In the genomic region with DNA sequence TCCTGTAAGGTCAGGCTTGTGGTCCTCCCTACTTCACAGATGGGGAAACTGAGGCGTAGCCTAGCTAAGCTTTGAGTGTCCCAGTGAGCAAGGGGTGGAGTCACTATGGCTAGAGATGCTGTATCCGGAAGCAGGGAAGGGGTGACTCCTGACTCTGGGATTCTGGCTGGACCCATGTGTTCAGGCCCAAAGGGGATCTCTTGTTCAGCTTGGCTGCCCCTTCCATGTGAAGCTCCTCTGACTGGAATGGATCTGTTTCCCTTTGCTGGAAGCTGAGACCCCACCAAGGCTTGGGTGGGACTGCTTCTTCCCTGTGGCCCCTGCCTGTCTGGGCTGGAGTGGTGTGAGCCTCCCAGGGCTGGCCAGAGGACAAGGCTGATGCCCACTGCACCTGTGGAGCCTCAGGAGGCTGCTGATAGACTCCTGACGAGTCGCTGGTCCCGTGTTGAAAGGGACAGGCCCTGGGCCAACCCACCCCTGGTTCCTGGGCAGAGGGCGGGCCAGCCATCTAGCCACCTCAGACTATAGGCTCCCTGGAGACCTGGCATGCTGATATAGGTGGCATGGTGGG, we compare ENCODE assay signal across 8 cellular contexts. TPM values are rescaled to one million over a fixed set of nuclear protein-coding genes. Genes with fewer than 3 reads are reported as not detected.
DNase-seq lines count a peak whose midpoint lies in the region; ATAC-seq, FAIRE-seq and TF ChIP-seq lines count a peak whose summit lies in the region.

No MANE protein-coding gene starts in this region.

- H3K4me3 Mint-ChIP-seq in stimulated activated naive CD8-positive, alpha-beta T cell treated with anti-CD3 and anti-CD28 coated beads, Interleukin-15, Interleukin-2, amounts not matched to agents 100 ng/mL and 50 ng/mL, for 24 hours: peak overlapping the region; percentile 93
- H3K4me3 Mint-ChIP-seq in mesothelial cell of epicardium: peak overlapping the region; percentile 79

- peak overlapping the region; percentile 81 for H3K27ac Mint-ChIP-seq in stimulated activated naive CD8-positive, alpha-beta T cell treated with anti-CD3 and anti-CD28 coated beads, Interleukin-15, Interleukin-2, amounts not matched to agents 100 ng/mL and 50 ng/mL, for 24 hours
- no peak overlapping the region for H3K27ac Mint-ChIP-seq in mesothelial cell of epicardium

- no peaks in the 10 kb centered on the region for H3K9me3 Mint-ChIP-seq in stimulated activated naive CD8-positive, alpha-beta T cell treated with anti-CD3 and anti-CD28 coated beads, Interleukin-15, Interleukin-2, amounts not matched to agents 100 ng/mL and 50 ng/mL, for 24 hours
- H3K9me3 Mint-ChIP-seq in mesothelial cell of epicardium: no peaks in the 10 kb centered on the region

- peaks cover 33% of the 10 kb centered on the region for H3K36me3 Mint-ChIP-seq in stimulated activated naive CD8-positive, alpha-beta T cell treated with anti-CD3 and anti-CD28 coated beads, Interleukin-15, Interleukin-2, amounts not matched to agents 100 ng/mL and 50 ng/mL, for 24 hours (ENCODE audit: low read depth)
- peaks cover 8% of the 10 kb centered on the region for H3K36me3 Mint-ChIP-seq in mesothelial cell of epicardium

- TF ChIP-seq CTCF in bronchial epithelial cell (IDR thresholded peaks at IDR 0.05; ENCODE audit: insufficient read depth, low read length, severe bottlenecking) (no peak), mesothelial cell of epicardium (IDR thresholded peaks at IDR 0.05; ENCODE audit: unreplicated experiment) (no peak)

- no peaks in the 10 kb centered on the region for H3K27me3 ChIP-seq in bronchial epithelial cell (ENCODE audit: control insufficient read depth, insufficient read depth, low read length)

- no peaks in the 10 kb centered on the region for H3K27me3 Mint-ChIP-seq in stimulated activated naive CD8-positive, alpha-beta T cell treated with anti-CD3 and anti-CD28 coated beads, Interleukin-15, Interleukin-2, amounts not matched to agents 100 ng/mL and 50 ng/mL, for 24 hours
- H3K27me3 Mint-ChIP-seq in mesothelial cell of epicardium (ENCODE audit: low read depth): peaks cover 3% of the 10 kb centered on the region

- ATAC-seq in stimulated activated naive CD8-positive, alpha-beta T cell treated with anti-CD3 and anti-CD28 coated beads, Interleukin-15, Interleukin-2, amounts not matched to agents 100 U/mL and 50 U/mL, for 24 hours: no peak
- no peak for ATAC-seq in GM18907 (IDR thresholded peaks at IDR 0.05; ENCODE audit: unreplicated experiment)
- no peak for ATAC-seq in HG02852 (IDR thresholded peaks at IDR 0.05; ENCODE audit: unreplicated experiment)

- H3K36me3 ChIP-seq in bronchial epithelial cell (ENCODE audit: control insufficient read depth, insufficient read depth, low read length): no peaks in the 10 kb centered on the region

- DNase-seq in stimulated activated naive CD8-positive, alpha-beta T cell treated with anti-CD3 and anti-CD28 coated beads, Interleukin-15, Interleukin-2, amounts not matched to agents 100 U/mL and 50 U/mL, for 24 hours: no peak
- DNase-seq in bronchial epithelial cell (ENCODE audit: low read depth): no peak
- no peak for DNase-seq in mesothelial cell of epicardium (ENCODE audit: low spot score in 2 of 2, unreplicated experiment in 2 of 2)
- no peak for DNase-seq in NCI-H146 treated with DMSO at 0.1 percent for 48 hours (lab: John Stamatoyannopoulos, UW; ENCODE audit: unreplicated experiment)
- no peak for DNase-seq in GM12891 (ENCODE audit: insufficient read length, low spot score)

- peaks cover 75% of the 10 kb centered on the region for H3K4me1 Mint-ChIP-seq in stimulated activated naive CD8-positive, alpha-beta T cell treated with anti-CD3 and anti-CD28 coated beads, Interleukin-15, Interleukin-2, amounts not matched to agents 100 ng/mL and 50 ng/mL, for 24 hours (ENCODE audit: low read depth)
- H3K4me1 Mint-ChIP-seq in mesothelial cell of epicardium: peaks cover 24% of the 10 kb centered on the region

- FAIRE-seq in bronchial epithelial cell (lab: Jason Lieb, UNC): no peak
- no peak for FAIRE-seq in GM12891 (lab: Jason Lieb, UNC)

- no peak for TF ChIP-seq POLR2A in GM12891 (IDR thresholded peaks at IDR 0.05; ENCODE audit: low read depth, low read length)

- peak overlapping the region; percentile 87 for H3K4me3 ChIP-seq in bronchial epithelial cell (ENCODE audit: low read depth, low read length)

TF ChIP-seq in GM12891, 5 proteins besides CTCF, POLR2A, EP300 and RAD21:
- no peak for TF ChIP-seq POLR2AphosphoS5 (IDR thresholded peaks at IDR 0.05; ENCODE audit: low read depth, low read length)
- no peak for TF ChIP-seq TAF1 (IDR thresholded peaks at IDR 0.05; ENCODE audit: low read depth, low read length)
- no peak for TF ChIP-seq POU2F2 (IDR thresholded peaks at IDR 0.05; ENCODE audit: low read depth, low read length)
- TF ChIP-seq SPI1 (IDR thresholded peaks at IDR 0.05; ENCODE audit: low read depth, low read length): no peak
- no peak for TF ChIP-seq PAX5 (IDR thresholded peaks at IDR 0.05; ENCODE audit: insufficient read depth, low read length, severe bottlenecking)

RNA-seq across cellular contexts. Expression of gene MAPKAPK3, which starts 1.0 kb away (rescaled TPM):
- 42.9 and 47.1 TPM in 2 replicates for total RNA-seq in bronchial epithelial cell
- 33.6 to 36.8 TPM (median 35.9 TPM) in 3 replicates for total RNA-seq in mesothelial cell of epicardium
- 10.0 TPM for polyA plus RNA-seq in GM12891 (2012; ENCODE audit: low read depth, missing spikeins)

RNA-seq across cellular contexts. Expression of gene CISH, which starts 6.4 kb away (rescaled TPM):
- 0.26 and 0.77 TPM in 2 replicates for total RNA-seq in bronchial epithelial cell
- total RNA-seq in mesothelial cell of epicardium: 15.2 to 16.7 TPM (median 15.2 TPM) in 3 replicates
- 0.37 TPM for polyA plus RNA-seq in GM12891 (2012; ENCODE audit: low read depth, missing spikeins)

RNA-seq across cellular contexts. Expression of gene HEMK1, which starts 48.7 kb away (rescaled TPM):
- total RNA-seq in bronchial epithelial cell: 6.6 and 8.4 TPM in 2 replicates
- total RNA-seq in mesothelial cell of epicardium: 32.1 to 34.1 TPM (median 32.8 TPM) in 3 replicates
- 10.5 TPM for polyA plus RNA-seq in GM12891 (2012; ENCODE audit: low read depth, missing spikeins)

RNA-seq across cellular contexts. Expression of gene C3orf18, which starts 50.4 kb away (rescaled TPM):
- total RNA-seq in bronchial epithelial cell (1.2 and 3.2 TPM in 2 replicates), mesothelial cell of epicardium (12.7 to 15.1 TPM (median 12.8 TPM) in 3 replicates)
- polyA plus RNA-seq in GM12891 (2012; ENCODE audit: low read depth, missing spikeins): 0.83 TPM

RNA-seq across cellular contexts. Expression of gene DOCK3, which starts 56.7 kb away (rescaled TPM):
- total RNA-seq in bronchial epithelial cell (under 0.01 and 0.26 TPM in 2 replicates), mesothelial cell of epicardium (21.0 to 21.6 TPM (median 21.4 TPM) in 3 replicates)
- polyA plus RNA-seq in GM12891 (2012; ENCODE audit: low read depth, missing spikeins): 0.04 TPM
